ENCODE assay signal across 20 cellular contexts in genomic region chr12:46900734-46901463, GRCh38.
A peak's percentile ranks its signal among the peaks of the same experiment; 100 is the strongest.
DNase-seq lines count a peak whose midpoint lies in the region; ATAC-seq, FAIRE-seq and TF ChIP-seq lines count a peak whose summit lies in the region.
"Had no signal": no experiment of that assay in that cellular context is flagged by ENCODE, and none has a peak within 500 bp of the region (broad histone marks: within the 10 kb centered on the region; RNA-seq: fewer than 3 reads in every experiment).

No MANE protein-coding gene starts in this region.

- H3K18ac ChIP-seq in trophoblast cell (ENCODE audit: low read length): peak overlapping the region; percentile 9

- H4K8ac ChIP-seq in trophoblast cell (ENCODE audit: low read depth, low read length): peak overlapping the region; percentile 69

- no peak overlapping the region for H3K23ac ChIP-seq in trophoblast cell (ENCODE audit: low read length)

- H3K27ac ChIP-seq in kidney (ENCODE audit: low read depth in 2 of 2, low read length in 2 of 2) (no peak overlapping the region), trophoblast cell (ENCODE audit: low read depth, low read length) (peak overlapping the region; percentile 2), breast epithelium (no peak overlapping the region), aorta (ENCODE audit: low read depth in 1 of 2, low read length in 2 of 2) (no peak overlapping the region)

- peak overlapping the region; percentile 70 for H4K12ac ChIP-seq in trophoblast cell (ENCODE audit: low read depth, low read length)

- peaks cover 28% of the 10 kb centered on the region for H3K79me1 ChIP-seq in trophoblast cell (ENCODE audit: low read length)

- peaks cover 4% of the 10 kb centered on the region for H3K79me2 ChIP-seq in trophoblast cell (ENCODE audit: control insufficient read depth, insufficient read depth, low read length, poor library complexity)

- no CpG with 5 or more reads among the region's 3 CpGs for WGBS in trophoblast cell (ENCODE audit: extremely low coverage, insufficient coverage, insufficient read length)
- WGBS in aorta, 2 donors: 90 to 92% methylated on average over 3 of the region's 3 CpGs

- H2BK12ac ChIP-seq in trophoblast cell (ENCODE audit: low read length): peak overlapping the region; percentile 92

- ATAC-seq in HG03354 (IDR thresholded peaks at IDR 0.05; ENCODE audit: poor library complexity, severe bottlenecking, unreplicated experiment) (peak; percentile 68), aorta (ENCODE audit: low FRiP score) (no peak)
- ATAC-seq: GM12878, K562 had no signal

- peak overlapping the region; percentile 85 for H4K91ac ChIP-seq in trophoblast cell (ENCODE audit: low read depth, low read length)

- peak overlapping the region; percentile 98 for H2BK5ac ChIP-seq in trophoblast cell (ENCODE audit: low read depth, low read length, poor library complexity)

- TF ChIP-seq CTCF in kidney (IDR thresholded peaks at IDR 0.05; ENCODE audit: borderline replicate concordance, extremely low read depth, insufficient read depth): no peak
- TF ChIP-seq CTCF in breast epithelium (IDR thresholded peaks at IDR 0.05): no peak

- peak overlapping the region; percentile 88 for H2BK120ac ChIP-seq in trophoblast cell (ENCODE audit: insufficient read depth, low read length, poor library complexity)

- H3K36me3 ChIP-seq in kidney (ENCODE audit: control insufficient read depth in 1 of 2, insufficient read depth in 2 of 2, low read length in 2 of 2) (no peaks in the 10 kb centered on the region), trophoblast cell (ENCODE audit: control insufficient read depth in 1 of 2, insufficient read depth in 2 of 2, low read length in 2 of 2) (no peaks in the 10 kb centered on the region), breast epithelium (no peaks in the 10 kb centered on the region), aorta (ENCODE audit: control insufficient read depth in 1 of 2, insufficient read depth in 2 of 2, low read length in 1 of 2) (no peaks in the 10 kb centered on the region)
- H3K36me3 ChIP-seq: BE2C had no signal

- H2AK5ac ChIP-seq in trophoblast cell (ENCODE audit: low read length): peak overlapping the region; percentile 34

- H3K9me3 ChIP-seq in kidney (ENCODE audit: control insufficient read depth in 1 of 2, low read length in 2 of 2): no peaks in the 10 kb centered on the region
- no peaks in the 10 kb centered on the region for H3K9me3 ChIP-seq in trophoblast cell (ENCODE audit: insufficient read depth, low read depth, low read length)
- H3K9me3 ChIP-seq in breast epithelium: no peaks in the 10 kb centered on the region
- no peaks in the 10 kb centered on the region for H3K9me3 ChIP-seq in aorta (ENCODE audit: control insufficient read depth, low read length)
- H3K9me3 ChIP-seq: BE2C had no signal

- H3K4me2 ChIP-seq in trophoblast cell (ENCODE audit: low read length): no peak overlapping the region

- peak overlapping the region; percentile 75 for H3K14ac ChIP-seq in trophoblast cell (ENCODE audit: low read length)

- H3K4me3 ChIP-seq in kidney (ENCODE audit: low read length in 2 of 2): peak overlapping the region; percentile 17 to 23
- H3K4me3 ChIP-seq in trophoblast cell (ENCODE audit: low read depth, low read length): no peak overlapping the region
- no peak overlapping the region for H3K4me3 ChIP-seq in breast epithelium
- no peak overlapping the region for H3K4me3 ChIP-seq in aorta (ENCODE audit: low read length in 2 of 2)
- H3K4me3 ChIP-seq: GM12878, K562 had no signal

- peak; percentile 92 for DNase-seq in NCI-H82 (lab: John Stamatoyannopoulos, UW)
- DNase-seq in kidney: no peak
- no peak for DNase-seq in trophoblast cell
- no peak for DNase-seq in breast epithelium (ENCODE audit: low spot score in 2 of 2)
- DNase-seq in aorta: no peak
- no peak for DNase-seq in DMS114 treated with DMSO at 0.1 percent for 48 hours (lab: John Stamatoyannopoulos, UW; ENCODE audit: unreplicated experiment)
- DNase-seq: BE2C; CD8-positive, alpha-beta memory T cell; DMS79 treated with DMSO at 0.1 percent for 48 hours; GOT3; NCI-H146; NCI-H2081 treated with DMSO at 0.1 percent for 48 hours; NCI-H510A treated with DMSO at 0.1 percent for 48 hours; SHP77 treated with DMSO at 0.1 percent for 48 hours had no signal

- H3K27me3 ChIP-seq in trophoblast cell (ENCODE audit: insufficient read depth, low read length): no peaks in the 10 kb centered on the region
- H3K27me3 ChIP-seq in breast epithelium: no peaks in the 10 kb centered on the region
- no peaks in the 10 kb centered on the region for H3K27me3 ChIP-seq in aorta (ENCODE audit: control insufficient read depth in 1 of 2, insufficient read depth in 2 of 2, low read length in 1 of 2)
- H3K27me3 ChIP-seq: BE2C had no signal

- H3K4me1 ChIP-seq in kidney (ENCODE audit: control insufficient read depth in 1 of 2, insufficient read depth in 1 of 2, low read depth in 1 of 2, low read length in 2 of 2): no peaks in the 10 kb centered on the region
- peaks cover 7 to 8% of the 10 kb centered on the region in 2 experiments for H3K4me1 ChIP-seq in trophoblast cell (ENCODE audit: control insufficient read depth in 1 of 2, insufficient read depth in 2 of 2, low read length in 2 of 2)
- no peaks in the 10 kb centered on the region for H3K4me1 ChIP-seq in breast epithelium
- peaks cover 0 to 2% of the 10 kb centered on the region in 2 donors for H3K4me1 ChIP-seq in aorta (ENCODE audit: control insufficient read depth in 1 of 2, insufficient read depth in 2 of 2, low read length in 2 of 2)
- H3K4me1 ChIP-seq: BE2C had no signal

- no peak for TF ChIP-seq POLR2A in breast epithelium (IDR thresholded peaks at IDR 0.05)

- intact Hi-C loops in kidney (cut with DNase I) (no loop called here), breast epithelium (cut with DNase I; ENCODE audit: low total_unique reads) (loop anchor here (2.0 kb wide), 1 partner anchor 18 kb away; no protein-coding TSS in a partner anchor), aorta (cut with DNase I) (no loop called here)

- H3K9ac ChIP-seq in kidney (ENCODE audit: low read length in 2 of 2) (no peak overlapping the region), trophoblast cell (ENCODE audit: low read length) (no peak overlapping the region)

- no peak for FAIRE-seq in kidney (lab: Jason Lieb, UNC)
- FAIRE-seq: D721Med, G401.6, GM12878, GM18507, K562 had no signal

- H2AFZ ChIP-seq in trophoblast cell (ENCODE audit: insufficient read depth, low read length, poor library complexity): no peak overlapping the region

- H3K4ac ChIP-seq in trophoblast cell (ENCODE audit: low read depth, low read length): peak overlapping the region; percentile 64

Comparison
In these comparisons a context has a peak if more than half of its experiments do, and no peak if none do; other contexts are left out.
1. H3K4me3 ChIP-seq: peak in kidney (2 of 2); none in trophoblast cell (single experiment), breast epithelium (0 of 3) and aorta (0 of 2).